Comparison of ENCODE assay signal across 14 cellular contexts in genomic region chr5:126450895-126451294, GRCh38. TPM values are rescaled to one million over a fixed set of nuclear protein-coding genes. Genes with fewer than 3 reads are reported as not detected.
A peak's percentile ranks its signal among the peaks of the same experiment; 100 is the strongest.
DNase-seq lines count a peak whose midpoint lies in the region; TF ChIP-seq lines count a peak whose summit lies in the region.
"Had no signal": no experiment of that assay in that cellular context is flagged by ENCODE, and none has a peak within 500 bp of the region (broad histone marks: within the 10 kb centered on the region; RNA-seq: fewer than 3 reads in every experiment).

No MANE protein-coding gene starts in this region.

- TF ChIP-seq POLR2A in uterus (IDR thresholded peaks at IDR 0.05): no peak

- peaks cover 70% of the 10 kb centered on the region for H3K79me2 ChIP-seq in osteoblast (ENCODE audit: insufficient read depth, low read length)

- peaks cover 75% of the 10 kb centered on the region for H3K4me1 Mint-ChIP-seq in activated naive CD4-positive, alpha-beta T cell treated with anti-CD3 and anti-CD28 coated beads for 36 hours (ENCODE audit: low read depth)
- peaks cover 56% of the 10 kb centered on the region for H3K4me1 Mint-ChIP-seq in activated T-helper 1 cell treated with anti-CD3 and anti-CD28 coated beads, Interleukin-12 subunit alpha, Interleukin-12 subunit beta, Interleukin-2, Interleukin-4 antibody, amounts not matched to agents 30 ng/mL and 10 ng/mL and 1 ng/mL, durations not matched to agents 14 hours and 24 hours and 36 hours (ENCODE audit: low read depth)

- H3K27me3 ChIP-seq in uterus: no peaks in the 10 kb centered on the region
- H3K27me3 ChIP-seq in osteoblast (ENCODE audit: insufficient read depth, low read length): no peaks in the 10 kb centered on the region
- H3K27me3 ChIP-seq: body of pancreas, suprapubic skin had no signal

- CTCF ChIA-PET in activated naive CD4-positive, alpha-beta T cell treated with anti-CD3 and anti-CD28 coated beads for 36 hours (lab: Charles Lee): interaction anchor here (1.2 to 2.7 kb wide), 3 partner anchors 27 to 94 kb away, joined by 3 to 17 read pairs (median 4); partner anchors contain the start of gene GRAMD2B

- TF ChIP-seq CTCF in uterus (IDR thresholded peaks at IDR 0.05): no peak
- no peak for TF ChIP-seq CTCF in osteoblast (IDR thresholded peaks at IDR 0.05; ENCODE audit: extremely low read depth, low read depth, low read length)

- H3K9me3 Mint-ChIP-seq in activated naive CD4-positive, alpha-beta T cell treated with anti-CD3 and anti-CD28 coated beads for 36 hours: no peaks in the 10 kb centered on the region
- H3K9me3 Mint-ChIP-seq in activated T-helper 1 cell treated with anti-CD3 and anti-CD28 coated beads, Interleukin-12 subunit alpha, Interleukin-12 subunit beta, Interleukin-2, Interleukin-4 antibody, amounts not matched to agents 30 ng/mL and 10 ng/mL and 1 ng/mL, durations not matched to agents 14 hours and 24 hours and 36 hours: no peaks in the 10 kb centered on the region

- DNase-seq in activated naive CD4-positive, alpha-beta T cell treated with anti-CD3 and anti-CD28 coated beads for 36 hours: no peak
- DNase-seq in activated naive CD4-positive, alpha-beta T cell treated with Interleukin-2 at 50 U/mL for 16 hours: no peak
- DNase-seq in activated T-helper 1 cell treated with anti-CD3 and anti-CD28 coated beads, Interleukin-12 subunit alpha, Interleukin-12 subunit beta, Interleukin-2, Interleukin-4 antibody, amounts not matched to agents 30 ng/mL and 10 ng/mL and 1 ng/mL, durations not matched to agents 14 hours and 24 hours and 36 hours (ENCODE audit: low spot score): no peak
- DNase-seq in epithelial cell of prostate (ENCODE audit: low read depth, low spot score): no peak
- no peak for DNase-seq in uterus
- DNase-seq in osteoblast (ENCODE audit: insufficient read length, low spot score, missing footprints): no peak
- no peak for DNase-seq in posterior cingulate gyrus
- DNase-seq in NCI-H146 treated with DMSO at 0.1 percent for 48 hours (lab: John Stamatoyannopoulos, UW; ENCODE audit: unreplicated experiment): no peak
- DNase-seq: body of pancreas; effector CD4-positive, alpha-beta T cell; left ventricle myocardium superior; NCI-H187 had no signal

- no peak overlapping the region for H2AFZ ChIP-seq in osteoblast (ENCODE audit: low read length)

- H3K9me3 ChIP-seq in uterus (no peaks in the 10 kb centered on the region), osteoblast (ENCODE audit: low read depth, low read length) (no peaks in the 10 kb centered on the region)
- H3K9me3 ChIP-seq: body of pancreas, suprapubic skin had no signal

- H3K27me3 Mint-ChIP-seq in activated naive CD4-positive, alpha-beta T cell treated with anti-CD3 and anti-CD28 coated beads for 36 hours (ENCODE audit: low read depth): no peaks in the 10 kb centered on the region
- no peaks in the 10 kb centered on the region for H3K27me3 Mint-ChIP-seq in activated T-helper 1 cell treated with anti-CD3 and anti-CD28 coated beads, Interleukin-12 subunit alpha, Interleukin-12 subunit beta, Interleukin-2, Interleukin-4 antibody, amounts not matched to agents 30 ng/mL and 10 ng/mL and 1 ng/mL, durations not matched to agents 14 hours and 24 hours and 36 hours (ENCODE audit: insufficient read depth)

- peaks cover 8% of the 10 kb centered on the region for H3K36me3 Mint-ChIP-seq in activated naive CD4-positive, alpha-beta T cell treated with anti-CD3 and anti-CD28 coated beads for 36 hours (ENCODE audit: low read depth)
- H3K36me3 Mint-ChIP-seq in activated T-helper 1 cell treated with anti-CD3 and anti-CD28 coated beads, Interleukin-12 subunit alpha, Interleukin-12 subunit beta, Interleukin-2, Interleukin-4 antibody, amounts not matched to agents 30 ng/mL and 10 ng/mL and 1 ng/mL, durations not matched to agents 14 hours and 24 hours and 36 hours (ENCODE audit: low read depth): peaks cover 9% of the 10 kb centered on the region

- H4K20me1 ChIP-seq in osteoblast (ENCODE audit: insufficient read depth, low read length): no peaks in the 10 kb centered on the region

- H3K4me1 ChIP-seq in uterus (peaks cover 5 to 16% of the 10 kb centered on the region in 2 donors), osteoblast (ENCODE audit: insufficient read depth, low read length) (peaks cover 39% of the 10 kb centered on the region)
- H3K4me1 ChIP-seq: body of pancreas had no signal

- H3K4me3 Mint-ChIP-seq in activated naive CD4-positive, alpha-beta T cell treated with anti-CD3 and anti-CD28 coated beads for 36 hours: peak overlapping the region; percentile 82
- H3K4me3 Mint-ChIP-seq in activated T-helper 1 cell treated with anti-CD3 and anti-CD28 coated beads, Interleukin-12 subunit alpha, Interleukin-12 subunit beta, Interleukin-2, Interleukin-4 antibody, amounts not matched to agents 30 ng/mL and 10 ng/mL and 1 ng/mL, durations not matched to agents 14 hours and 24 hours and 36 hours: peak overlapping the region; percentile 85

- H3K4me3 ChIP-seq in uterus: no peak overlapping the region
- no peak overlapping the region for H3K4me3 ChIP-seq in osteoblast (ENCODE audit: insufficient read depth, low read length)
- H3K4me3 ChIP-seq: body of pancreas, suprapubic skin had no signal

- no peak overlapping the region for H3K4me2 ChIP-seq in osteoblast (ENCODE audit: insufficient read depth, low read length)

- H3K27ac Mint-ChIP-seq in activated naive CD4-positive, alpha-beta T cell treated with anti-CD3 and anti-CD28 coated beads for 36 hours: peak overlapping the region; percentile 100
- H3K27ac Mint-ChIP-seq in activated T-helper 1 cell treated with anti-CD3 and anti-CD28 coated beads, Interleukin-12 subunit alpha, Interleukin-12 subunit beta, Interleukin-2, Interleukin-4 antibody, amounts not matched to agents 30 ng/mL and 10 ng/mL and 1 ng/mL, durations not matched to agents 14 hours and 24 hours and 36 hours: peak overlapping the region; percentile 100

- intact Hi-C loops in activated naive CD4-positive, alpha-beta T cell treated with anti-CD3 and anti-CD28 coated beads for 36 hours (cut with micrococcal nuclease): loop anchor here (1.0 kb wide), 6 partner anchors 13 to 537 kb away; partner anchors contain the start of gene GRAMD2B
- intact Hi-C loops in activated T-helper 1 cell treated with anti-CD3 and anti-CD28 coated beads, Interleukin-12 subunit alpha, Interleukin-12 subunit beta, Interleukin-2, Interleukin-4 antibody, amounts not matched to agents 30 ng/mL and 10 ng/mL and 1 ng/mL, durations not matched to agents 14 hours and 24 hours and 36 hours (cut with micrococcal nuclease): no loop called here
- intact Hi-C loops in uterus (cut with DNase I; ENCODE audit: low total_unique reads): no loop called here
- intact Hi-C loops in posterior cingulate gyrus (cut with DNase I): no loop called here

- peak overlapping the region; percentile 99 for H3K27ac ChIP-seq in epithelial cell of prostate
- H3K27ac ChIP-seq in uterus: peak overlapping the region; percentile 28 to 82
- no peak overlapping the region for H3K27ac ChIP-seq in osteoblast (ENCODE audit: low read depth, low read length)
- H3K27ac ChIP-seq: body of pancreas had no signal

- H3K36me3 ChIP-seq in uterus (no peaks in the 10 kb centered on the region), osteoblast (ENCODE audit: insufficient read depth, low read length) (peaks cover 24% of the 10 kb centered on the region)

RNA-seq across cellular contexts. Expression of gene GRAMD2B, which starts 27.7 kb away (rescaled TPM):
- total RNA-seq in activated naive CD4-positive, alpha-beta T cell treated with anti-CD3 and anti-CD28 coated beads for 36 hours: 10 to 100 TPM in 1 of 2 experiments, 1 to 10 TPM in 1; 8.7 to 10.8 TPM
- 8.3 and 9.5 TPM in 2 replicates for total RNA-seq in activated T-helper 1 cell treated with anti-CD3 and anti-CD28 coated beads, Interleukin-12 subunit alpha, Interleukin-12 subunit beta, Interleukin-2, Interleukin-4 antibody, amounts not matched to agents 30 ng/mL and 10 ng/mL and 1 ng/mL, durations not matched to agents 14 hours and 24 hours and 36 hours
- total RNA-seq in uterus: 10 to 100 TPM; 34.0 to 91.5 (median 58.8) TPM
- total RNA-seq in osteoblast: 89.8 and 94.6 TPM in 2 replicates
- total RNA-seq: NCI-H460 had no signal
